ENCODE assay signal across 1 cellular context in genomic region chr4:15077969-15078368, GRCh38.
TF ChIP-seq lines count a peak whose summit lies in the region.

No MANE protein-coding gene starts in this region.

TF ChIP-seq in liver, 16 proteins besides CTCF, POLR2A, EP300 and RAD21 (continued from another document):
- peak; percentile 94 for TF ChIP-seq ATF3 (IDR thresholded peaks at IDR 0.05)
